In the genomic region with DNA sequence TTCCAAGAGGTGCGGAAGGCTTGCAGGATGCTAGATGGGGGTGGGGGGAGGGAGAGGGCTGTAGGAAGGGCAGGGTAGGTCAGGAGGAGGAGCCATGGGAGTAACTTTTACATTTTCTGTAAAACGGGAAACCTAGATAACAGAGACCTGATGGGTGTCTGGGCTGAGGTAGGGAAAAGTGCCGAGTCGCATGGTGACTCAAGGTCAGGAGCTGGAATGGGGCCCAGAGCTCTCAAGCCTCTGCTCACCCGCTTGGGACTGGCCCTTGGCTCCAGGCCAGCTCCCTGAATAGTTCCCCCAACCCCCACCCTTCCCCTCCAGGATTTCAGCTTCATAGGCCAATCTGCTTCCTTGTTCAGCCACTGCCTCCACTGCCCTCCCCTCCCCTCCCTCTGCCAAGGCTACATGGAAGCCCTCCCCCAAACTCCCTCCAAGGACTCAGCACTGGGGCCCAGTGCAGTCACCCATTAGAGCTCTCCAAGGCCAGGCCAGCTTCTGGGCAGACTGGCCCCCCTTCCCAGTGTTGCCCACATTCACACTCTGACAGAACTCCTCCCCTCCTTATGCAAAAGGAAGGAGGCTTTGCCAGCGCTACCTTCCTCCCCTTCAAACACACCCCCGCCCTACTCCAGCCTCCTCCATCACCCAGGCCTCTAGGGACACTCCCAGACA, we compare ENCODE assay signal across 8 cellular contexts. TPM values are rescaled to one million over a fixed set of nuclear protein-coding genes. Genes with fewer than 3 reads are reported as not detected.
DNase-seq lines count a peak whose midpoint lies in the region; ATAC-seq and TF ChIP-seq lines count a peak whose summit lies in the region.

No MANE protein-coding gene starts in this region.

- ATAC-seq in HG02885 (IDR thresholded peaks at IDR 0.05; ENCODE audit: poor library complexity, unreplicated experiment) (no peak), GM19328 (IDR thresholded peaks at IDR 0.05; ENCODE audit: unreplicated experiment) (no peak)

- peak; percentile 75 for DNase-seq in Daoy (ENCODE audit: low read depth)
- DNase-seq in NCI-H69 (lab: John Stamatoyannopoulos, UW) = peak; percentile 88
- DNase-seq in erythroblast (lab: John Stamatoyannopoulos, UW) = peak; percentile 52 to 80
- peak; percentile 79 for DNase-seq in myocyte (ENCODE audit: low read depth)
- no peak for DNase-seq in stimulated activated CD4-positive, alpha-beta T cell treated with anti-CD3 and anti-CD28 coated beads, Interleukin-2, amount 100 ng/mL, for 24 hours
- DNase-seq in NCI-H128 (lab: John Stamatoyannopoulos, UW; ENCODE audit: unreplicated experiment) = no peak

- TF ChIP-seq POLR2A in erythroblast (IDR thresholded peaks at IDR 0.05; ENCODE audit: low read length) = no peak

RNA-seq across cellular contexts. Expression of a gene that starts 43.6 kb away (rescaled TPM):
- 14.0 and 33.1 TPM in 2 replicates for total RNA-seq in Daoy (2014; rRNA removed; shearing (Covaris generic))
- 57.1 and 74.5 TPM in 2 replicates for total RNA-seq in myocyte
- polyA plus RNA-seq in myocyte (2012) = 178 TPM

RNA-seq across cellular contexts. Expression of a gene that starts 45.6 kb away (rescaled TPM):
- not detected in 2 replicates for total RNA-seq in Daoy (2014; rRNA removed; shearing (Covaris generic))
- total RNA-seq in myocyte = not detected in 2 replicates
- not detected for polyA plus RNA-seq in myocyte (2012)

Comparison
In these comparisons a context has a peak if more than half of its experiments do, and no peak if none do; other contexts are left out.
1. DNase-seq: peak in Daoy (single experiment), NCI-H69 (single experiment), erythroblast (2 of 2) and myocyte (single experiment); none in stimulated activated CD4-positive, alpha-beta T cell treated with anti-CD3 and anti-CD28 coated beads, Interleukin-2, amount 100 ng/mL, for 24 hours (0 of 2) and NCI-H128 (single experiment).